Comparison of ENCODE assay signal across 18 cellular contexts in genomic region chr18:25895518-25895917, GRCh38.
DNase-seq lines count a peak whose midpoint lies in the region; ATAC-seq and TF ChIP-seq lines count a peak whose summit lies in the region.
"Had no signal": no experiment of that assay in that cellular context is flagged by ENCODE, and none has a peak within 500 bp of the region (broad histone marks: within the 10 kb centered on the region; RNA-seq: fewer than 3 reads in every experiment).

No MANE protein-coding gene starts in this region.

- peak overlapping the region; percentile 33; the same call in 1 of the 2 replicates for H3K4me3 ChIP-seq in MM.1S (ENCODE audit: low read length)
- no peak overlapping the region for H3K4me3 ChIP-seq in CD8-positive, alpha-beta memory T cell (ENCODE audit: low read length)
- H3K4me3 ChIP-seq: ascending aorta, tibial artery had no signal

- DNase-seq in MM.1S (peak; percentile 46), LoVo (ENCODE audit: low spot score) (no peak), COR-L47 (lab: John Stamatoyannopoulos, UW) (no peak)
- no peak for DNase-seq in CD8-positive, alpha-beta memory T cell
- no peak for DNase-seq in activated CD8-positive, alpha-beta T cell treated with anti-CD3 and anti-CD28 coated beads, Interleukin-2, amount 10 ng/mL, durations not matched to agents 7 days and 5 days
- DNase-seq: NCI-H2081 treated with DMSO at 0.1 percent for 48 hours, occipital lobe, tibial artery had no signal

- peak; percentile 28 for ATAC-seq in GM18502 (IDR thresholded peaks at IDR 0.05; ENCODE audit: poor library complexity, unreplicated experiment)
- ATAC-seq in GM21526 (IDR thresholded peaks at IDR 0.05; ENCODE audit: low FRiP score, unreplicated experiment) = peak; percentile 42
- peak; percentile 32 for ATAC-seq in HG02885 (IDR thresholded peaks at IDR 0.05; ENCODE audit: poor library complexity, unreplicated experiment)
- ATAC-seq in activated CD8-positive, alpha-beta T cell treated with anti-CD3 and anti-CD28 coated beads, Interleukin-2, amount 10 ng/mL, durations not matched to agents 7 days and 5 days = no peak
- ATAC-seq: activated naive CD4-positive, alpha-beta T cell treated with anti-CD3 and anti-CD28 coated beads, Interleukin-2, amount 50 U/mL, for 72 hours had no signal

- POLR2A ChIA-PET in CD8-positive, alpha-beta memory T cell (lab: Charles Lee) = no interaction called here
- POLR2A ChIA-PET in activated CD8-positive, alpha-beta T cell treated with anti-CD3 and anti-CD28 coated beads, Interleukin-2, amount 10 ng/mL, durations not matched to agents 7 days and 5 days (lab: Charles Lee) = no interaction called here

- peak overlapping the region; percentile 44 for H3K4me2 ChIP-seq in MM.1S (ENCODE audit: low read depth, low read length)

- peaks cover 7% of the 10 kb centered on the region; the same call in 1 of the 2 replicates for H3F3A ChIP-seq in MM.1S (ENCODE audit: insufficient read depth, low read length)

- H3K4me1 Mint-ChIP-seq in CD8-positive, alpha-beta memory T cell = peaks cover 2 to 5% (median 5%) of the 10 kb centered on the region in 3 donors
- no peaks in the 10 kb centered on the region for H3K4me1 Mint-ChIP-seq in activated CD8-positive, alpha-beta T cell treated with anti-CD3 and anti-CD28 coated beads, Interleukin-2, amount 10 ng/mL, durations not matched to agents 7 days and 5 days (ENCODE audit: low read depth)

- no peaks in the 10 kb centered on the region for H3K27me3 ChIP-seq in MM.1S (replicated peaks; ENCODE audit: insufficient read depth, low read length)
- H3K27me3 ChIP-seq in CD8-positive, alpha-beta memory T cell (ENCODE audit: insufficient read depth, low read length, poor library complexity, severe bottlenecking) = no peaks in the 10 kb centered on the region
- H3K27me3 ChIP-seq: ascending aorta, SJCRH30, tibial artery had no signal

- H3K27me3 Mint-ChIP-seq in CD8-positive, alpha-beta memory T cell = peaks cover 2 to 17% of the 10 kb centered on the region in 2 donors
- H3K27me3 Mint-ChIP-seq in activated CD8-positive, alpha-beta T cell treated with anti-CD3 and anti-CD28 coated beads, Interleukin-2, amount 10 ng/mL, durations not matched to agents 7 days and 5 days (ENCODE audit: low read depth) = peaks cover 7% of the 10 kb centered on the region

- H3K36me3 ChIP-seq in MM.1S (replicated peaks; ENCODE audit: insufficient read depth, low read length) = no peaks in the 10 kb centered on the region
- no peaks in the 10 kb centered on the region for H3K36me3 ChIP-seq in CD8-positive, alpha-beta memory T cell (ENCODE audit: insufficient read depth, low read length)
- H3K36me3 ChIP-seq: ascending aorta, SJCRH30, tibial artery had no signal

- no peaks in the 10 kb centered on the region for H3K9me3 ChIP-seq in MM.1S (replicated peaks; ENCODE audit: insufficient read depth, low read length)
- no peaks in the 10 kb centered on the region for H3K9me3 ChIP-seq in CD8-positive, alpha-beta memory T cell (ENCODE audit: low read length)
- H3K9me3 ChIP-seq: ascending aorta, SJCRH30, tibial artery had no signal

- peaks cover 0 to 2% (median 0%) of the 10 kb centered on the region in 5 donors for H3K9me3 Mint-ChIP-seq in CD8-positive, alpha-beta memory T cell
- no peaks in the 10 kb centered on the region for H3K9me3 Mint-ChIP-seq in activated CD8-positive, alpha-beta T cell treated with anti-CD3 and anti-CD28 coated beads, Interleukin-2, amount 10 ng/mL, durations not matched to agents 7 days and 5 days (ENCODE audit: insufficient read depth)
- H3K9me3 Mint-ChIP-seq: activated T-helper 1 cell treated with anti-CD3 and anti-CD28 coated beads, Interleukin-12 subunit alpha, Interleukin-12 subunit beta, Interleukin-2, Interleukin-4 antibody, amounts not matched to agents 30 ng/mL and 10 ng/mL and 1 ng/mL, durations not matched to agents 14 hours and 24 hours and 36 hours; central memory CD8-positive, alpha-beta T cell had no signal

- H3K9ac ChIP-seq in MM.1S (ENCODE audit: low read length) = peak overlapping the region; percentile 16; the same call in 1 of the 2 replicates

- no peaks in the 10 kb centered on the region for H4K20me1 ChIP-seq in MM.1S (ENCODE audit: insufficient read depth, low read length)

- H3K9me2 ChIP-seq in MM.1S (replicated peaks; ENCODE audit: insufficient read depth, low read length) = no peaks in the 10 kb centered on the region

- no peak for TF ChIP-seq CTCF in MM.1S (IDR thresholded peaks at IDR 0.05; ENCODE audit: low read length)

- H3K4me1 ChIP-seq in MM.1S (ENCODE audit: low read length) = peaks cover 15% of the 10 kb centered on the region
- H3K4me1 ChIP-seq in CD8-positive, alpha-beta memory T cell (ENCODE audit: insufficient read depth, low read length) = no peaks in the 10 kb centered on the region
- H3K4me1 ChIP-seq: ascending aorta, SJCRH30, tibial artery had no signal

- H3K27ac Mint-ChIP-seq in CD8-positive, alpha-beta memory T cell = peak overlapping the region in 1 of 8 donors; percentile 7
- no peak overlapping the region for H3K27ac Mint-ChIP-seq in activated CD8-positive, alpha-beta T cell treated with anti-CD3 and anti-CD28 coated beads, Interleukin-2, amount 10 ng/mL, durations not matched to agents 7 days and 5 days
- H3K27ac Mint-ChIP-seq: activated naive CD4-positive, alpha-beta T cell treated with anti-CD3 and anti-CD28 coated beads, Interleukin-2, amount 50 U/mL, for 72 hours; activated T-helper 1 cell treated with anti-CD3 and anti-CD28 coated beads, Interleukin-12 subunit alpha, Interleukin-12 subunit beta, Interleukin-2, Interleukin-4 antibody, amounts not matched to agents 30 ng/mL and 10 ng/mL and 1 ng/mL, durations not matched to agents 14 hours and 24 hours and 36 hours; stimulated activated naive CD8-positive, alpha-beta T cell treated with anti-CD3 and anti-CD28 coated beads, Interleukin-15, Interleukin-2, amounts not matched to agents 100 ng/mL and 50 ng/mL, for 24 hours had no signal

- peak overlapping the region; percentile 59 for H2AFZ ChIP-seq in MM.1S (ENCODE audit: low read length)

- no peak overlapping the region for H3K4me3 Mint-ChIP-seq in CD8-positive, alpha-beta memory T cell
- H3K4me3 Mint-ChIP-seq in activated CD8-positive, alpha-beta T cell treated with anti-CD3 and anti-CD28 coated beads, Interleukin-2, amount 10 ng/mL, durations not matched to agents 7 days and 5 days = no peak overlapping the region
- H3K4me3 Mint-ChIP-seq: activated T-helper 1 cell treated with anti-CD3 and anti-CD28 coated beads, Interleukin-12 subunit alpha, Interleukin-12 subunit beta, Interleukin-2, Interleukin-4 antibody, amounts not matched to agents 30 ng/mL and 10 ng/mL and 1 ng/mL, durations not matched to agents 14 hours and 24 hours and 36 hours; central memory CD8-positive, alpha-beta T cell; naive B cell; stimulated activated naive CD8-positive, alpha-beta T cell treated with anti-CD3 and anti-CD28 coated beads, Interleukin-15, Interleukin-2, amounts not matched to agents 100 ng/mL and 50 ng/mL, for 24 hours had no signal

- CTCF ChIA-PET in CD8-positive, alpha-beta memory T cell (lab: Charles Lee) = no interaction called here
- CTCF ChIA-PET in activated CD8-positive, alpha-beta T cell treated with anti-CD3 and anti-CD28 coated beads, Interleukin-2, amount 10 ng/mL, durations not matched to agents 7 days and 5 days (lab: Charles Lee) = no interaction called here

- H3K27ac ChIP-seq in MM.1S (ENCODE audit: low read length) = peak overlapping the region; percentile 33; the same call in 1 of the 2 replicates
- no peak overlapping the region for H3K27ac ChIP-seq in CD8-positive, alpha-beta memory T cell (ENCODE audit: low read depth, low read length)
- H3K27ac ChIP-seq: ascending aorta, SJCRH30, tibial artery had no signal

- H3K36me3 Mint-ChIP-seq in CD8-positive, alpha-beta memory T cell = no peaks in the 10 kb centered on the region
- H3K36me3 Mint-ChIP-seq in activated CD8-positive, alpha-beta T cell treated with anti-CD3 and anti-CD28 coated beads, Interleukin-2, amount 10 ng/mL, durations not matched to agents 7 days and 5 days (ENCODE audit: low read depth) = no peaks in the 10 kb centered on the region
- H3K36me3 Mint-ChIP-seq: activated naive CD4-positive, alpha-beta T cell treated with anti-CD3 and anti-CD28 coated beads, Interleukin-2, amount 50 U/mL, for 72 hours; naive B cell had no signal

- no peaks in the 10 kb centered on the region for H3K79me2 ChIP-seq in MM.1S (ENCODE audit: low read length)
